ENCODE assay signal across 8 cellular contexts in genomic region chr6:99348823-99349619, GRCh38. TPM values are rescaled to one million over a fixed set of nuclear protein-coding genes. Genes with fewer than 3 reads are reported as not detected.
DNase-seq lines count a peak whose midpoint lies in the region; ATAC-seq and TF ChIP-seq lines count a peak whose summit lies in the region.

No MANE protein-coding gene starts in this region.

- H3K36me3 ChIP-seq in colonic mucosa = no peaks in the 10 kb centered on the region
- H3K36me3 ChIP-seq in mucosa of rectum (ENCODE audit: control insufficient read depth in 2 of 2, insufficient read depth in 2 of 2, low read length in 2 of 2) = no peaks in the 10 kb centered on the region

- DNase-seq in AG04450 (ENCODE audit: low read depth, low spot score) = no peak
- peak; percentile 78 for DNase-seq in NCI-H146 (lab: John Stamatoyannopoulos, UW)
- DNase-seq in colonic mucosa = no peak
- no peak for DNase-seq in AG08395 (ENCODE audit: low spot score)
- no peak for DNase-seq in kidney glomerular epithelial cell (lab: John Stamatoyannopoulos, UW)
- no peak for DNase-seq in cortex of kidney (lab: John Stamatoyannopoulos, UW)

- ATAC-seq in GM19438 (IDR thresholded peaks at IDR 0.05; ENCODE audit: low read depth, unreplicated experiment) = peak; percentile 48

- no peak for TF ChIP-seq CTCF in AG04450 (IDR thresholded peaks at IDR 0.05; ENCODE audit: low read depth, low read length)
- no peak for TF ChIP-seq CTCF in colonic mucosa (IDR thresholded peaks at IDR 0.05)

- CTCF ChIA-PET in AG04450 (lab: Charles Lee) = interaction anchor here (3.3 to 6.7 kb wide), 2 partner anchors 15 to 18 kb away, joined by 26 to 36 read pairs; no protein-coding TSS in a partner anchor

- H3K27me3 ChIP-seq in AG04450 (ENCODE audit: control insufficient read depth, insufficient read depth, low read length) (peaks cover 5% of the 10 kb centered on the region), colonic mucosa (peaks cover 7% of the 10 kb centered on the region), mucosa of rectum (ENCODE audit: control insufficient read depth in 2 of 2, insufficient read depth in 2 of 2, low read length in 2 of 2) (peaks cover 6 to 10% of the 10 kb centered on the region in 2 donors)

- H3K4me1 ChIP-seq in colonic mucosa = peaks cover 4% of the 10 kb centered on the region
- peaks cover 3% of the 10 kb centered on the region in 2 donors for H3K4me1 ChIP-seq in mucosa of rectum (ENCODE audit: control insufficient read depth in 2 of 2, insufficient read depth in 2 of 2, low read length in 2 of 2)

- POLR2A ChIA-PET in AG04450 (lab: Yijun Ruan, JAX) = interaction anchor here (1.0 to 1.4 kb wide), 2 partner anchors 45 to 76 kb away, joined by 3 to 7 read pairs; partner anchors contain the start of gene COQ3

- H3K27ac ChIP-seq in AG04450 (ENCODE audit: low read depth, low read length) = no peak overlapping the region
- no peak overlapping the region for H3K27ac ChIP-seq in colonic mucosa
- peak overlapping the region in 1 of 2 donors; percentile 25 for H3K27ac ChIP-seq in mucosa of rectum (ENCODE audit: low read depth in 2 of 2, low read length in 2 of 2)

- H3K9me3 ChIP-seq in AG04450 (ENCODE audit: control insufficient read depth, insufficient read depth, low read length) = no peaks in the 10 kb centered on the region; the same call in 1 of the 2 replicates
- H3K9me3 ChIP-seq in colonic mucosa = no peaks in the 10 kb centered on the region
- no peaks in the 10 kb centered on the region for H3K9me3 ChIP-seq in mucosa of rectum (ENCODE audit: control insufficient read depth in 2 of 2, low read length in 2 of 2)

- intact Hi-C loops in colonic mucosa (cut with DNase I) = no loop called here

- peak overlapping the region; percentile 66 for H3K4me3 ChIP-seq in AG04450 (ENCODE audit: low read depth, low read length)
- H3K4me3 ChIP-seq in colonic mucosa = peak overlapping the region; percentile 71
- H3K4me3 ChIP-seq in mucosa of rectum (ENCODE audit: low read length in 2 of 2) = peak overlapping the region; percentile 40 to 53

- H3K9ac ChIP-seq in colonic mucosa (ENCODE audit: low read depth in 2 of 2, low read length in 2 of 2) (peak overlapping the region in 1 of 2 donors; percentile 43), mucosa of rectum (ENCODE audit: low read depth in 1 of 2, low read length in 2 of 2) (peak overlapping the region in 1 of 2 donors; percentile 4)

RNA-seq across cellular contexts. Expression of gene FAXC, which starts 0.5 kb away (rescaled TPM):
- polyA plus RNA-seq in AG04450 (2011; rRNA removed) = 7.0 and 8.4 TPM in 2 replicates
- polyA minus RNA-seq in AG04450 (2011; rRNA and poly(A)+ RNA removed) = 3.9 and 4.6 TPM in 2 replicates
- 1 to 10 TPM in 1 of 2 donors, under 1 TPM in 1; 0.44 to 4.9 TPM for total RNA-seq in colonic mucosa

RNA-seq across cellular contexts. Expression of gene COQ3, which starts 45.0 kb away (rescaled TPM):
- 8.5 and 11.0 TPM in 2 replicates for polyA plus RNA-seq in AG04450 (2011; rRNA removed)
- 1.6 and 4.0 TPM in 2 replicates for polyA minus RNA-seq in AG04450 (2011; rRNA and poly(A)+ RNA removed)
- 10 to 100 TPM in 1 of 2 donors, 1 to 10 TPM in 1; 8.5 to 15.9 TPM for total RNA-seq in colonic mucosa
